Comparison of ENCODE assay signal across 27 cellular contexts in the genomic region with DNA sequence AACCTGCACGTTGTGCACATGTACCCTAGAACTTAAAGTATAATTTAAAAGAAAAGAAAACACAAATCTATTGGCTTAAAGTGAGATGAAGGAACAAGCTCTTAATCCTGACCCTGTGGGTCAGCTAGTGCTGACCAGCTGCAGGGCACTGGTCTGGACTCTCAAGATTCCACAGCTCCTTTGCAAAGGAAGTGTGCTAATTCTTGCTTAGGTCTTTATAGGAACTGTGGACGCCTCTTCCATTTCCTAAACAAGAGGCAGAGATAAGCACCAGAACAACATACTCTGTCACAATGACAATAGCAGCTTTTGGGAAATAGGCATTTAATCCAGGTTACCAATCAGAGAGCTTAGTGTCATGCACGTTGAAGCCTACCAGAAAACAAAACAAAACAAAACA.
"Had no signal": no experiment of that assay in that cellular context is flagged by ENCODE, and none has a peak within 500 bp of the region (broad histone marks: within the 10 kb centered on the region; RNA-seq: fewer than 3 reads in every experiment).

No MANE protein-coding gene starts in this region.

- H3K4me3 Mint-ChIP-seq: naive thymus-derived CD8-positive, alpha-beta T cell; nephron; neural crest cell; stimulated activated naive B cell treated with anti-CD40 and anti-IgM and Interleukin-4, amounts not matched to agents 10 μg/mL and 1 μg/mL and 100 μg/mL, for 72 hours had no signal

- H3K27me3 ChIP-seq: left lung, pancreas, stomach, testis, thyroid gland, transverse colon, upper lobe of left lung, vagina had no signal

- H3K4me1 ChIP-seq: left lung, pancreas, prostate gland, testis, transverse colon, vagina had no signal

- H3K27me3 Mint-ChIP-seq: naive thymus-derived CD8-positive, alpha-beta T cell; stimulated activated naive B cell treated with anti-CD40 and anti-IgM and Interleukin-4, amounts not matched to agents 10 μg/mL and 1 μg/mL and 100 μg/mL, for 72 hours had no signal

- H3K4me3 ChIP-seq: left lung, lower lobe of right lung, pancreas, prostate gland, skin epidermis, stomach, testis, thyroid gland, transverse colon, upper lobe of left lung, vagina had no signal

- H3K4me1 Mint-ChIP-seq: nephron; neural crest cell; stimulated activated naive B cell treated with anti-CD40 and anti-IgM and Interleukin-4, amounts not matched to agents 10 μg/mL and 1 μg/mL and 100 μg/mL, for 72 hours had no signal

- H3K27ac Mint-ChIP-seq: naive thymus-derived CD8-positive, alpha-beta T cell; nephron; stimulated activated naive B cell treated with anti-CD40 and anti-IgM and Interleukin-4, amounts not matched to agents 10 μg/mL and 1 μg/mL and 100 μg/mL, for 72 hours had no signal

- H3K9me3 Mint-ChIP-seq: naive thymus-derived CD8-positive, alpha-beta T cell; nephron; neural crest cell had no signal

- ATAC-seq: left cardiac atrium; lower lobe of right lung; naive thymus-derived CD8-positive, alpha-beta T cell; pancreas; sciatic nerve; stimulated activated naive B cell treated with anti-CD40 and anti-IgM and Interleukin-4, amounts not matched to agents 10 μg/mL and 1 μg/mL and 100 μg/mL, for 72 hours; stimulated activated naive CD8-positive, alpha-beta T cell treated with anti-CD3 and anti-CD28 coated beads, Interleukin-15, Interleukin-2, amounts not matched to agents 100 U/mL and 50 U/mL, for 24 hours had no signal

- H3K36me3 ChIP-seq: pancreas, prostate gland, thyroid gland, transverse colon had no signal

- DNase-seq: hippocampal formation; kidney glomerular epithelial cell; left cardiac atrium; left lung; lower lobe of right lung; mesenchymal stem cell; naive thymus-derived CD8-positive, alpha-beta T cell; nucleus accumbens; pancreas; posterior cingulate gyrus; stimulated activated CD4-positive, alpha-beta T cell treated with anti-CD3 and anti-CD28 coated beads, Interleukin-12 subunit alpha, Interleukin-12 subunit beta, amount 100 ng/mL, for 4 hours; stimulated activated CD4-positive, alpha-beta T cell treated with anti-CD3 and anti-CD28 coated beads, Interleukin-15, amount 100 ng/mL, for 24 hours; stimulated activated CD4-positive, alpha-beta T cell treated with anti-CD3 and anti-CD28 coated beads, Interleukin-2, amount 100 ng/mL, for 24 hours; stimulated activated CD4-positive, alpha-beta T cell treated with anti-CD3 and anti-CD28 coated beads, Interleukin-4, amount 100 ng/mL, for 1 hour; stimulated activated naive B cell treated with anti-CD40 and anti-IgM and Interleukin-4, amounts not matched to agents 10 μg/mL and 1 μg/mL and 100 μg/mL, for 72 hours; stimulated activated naive CD8-positive, alpha-beta T cell treated with anti-CD3 and anti-CD28 coated beads, Interleukin-15, Interleukin-2, amounts not matched to agents 100 U/mL and 50 U/mL, for 24 hours; stomach; testis; thyroid gland; transverse colon; upper lobe of left lung had no signal

- H3K27ac ChIP-seq: left lung, lower lobe of right lung, pancreas, prostate gland, skin epidermis, stomach, testis, thyroid gland, transverse colon, upper lobe of left lung, vagina had no signal

- H3K9me3 ChIP-seq: lower lobe of right lung, pancreas, prostate gland, stomach, testis, thyroid gland, transverse colon, upper lobe of left lung, vagina had no signal
